8 cellular contexts compared by ENCODE assay signal in the genomic region with DNA sequence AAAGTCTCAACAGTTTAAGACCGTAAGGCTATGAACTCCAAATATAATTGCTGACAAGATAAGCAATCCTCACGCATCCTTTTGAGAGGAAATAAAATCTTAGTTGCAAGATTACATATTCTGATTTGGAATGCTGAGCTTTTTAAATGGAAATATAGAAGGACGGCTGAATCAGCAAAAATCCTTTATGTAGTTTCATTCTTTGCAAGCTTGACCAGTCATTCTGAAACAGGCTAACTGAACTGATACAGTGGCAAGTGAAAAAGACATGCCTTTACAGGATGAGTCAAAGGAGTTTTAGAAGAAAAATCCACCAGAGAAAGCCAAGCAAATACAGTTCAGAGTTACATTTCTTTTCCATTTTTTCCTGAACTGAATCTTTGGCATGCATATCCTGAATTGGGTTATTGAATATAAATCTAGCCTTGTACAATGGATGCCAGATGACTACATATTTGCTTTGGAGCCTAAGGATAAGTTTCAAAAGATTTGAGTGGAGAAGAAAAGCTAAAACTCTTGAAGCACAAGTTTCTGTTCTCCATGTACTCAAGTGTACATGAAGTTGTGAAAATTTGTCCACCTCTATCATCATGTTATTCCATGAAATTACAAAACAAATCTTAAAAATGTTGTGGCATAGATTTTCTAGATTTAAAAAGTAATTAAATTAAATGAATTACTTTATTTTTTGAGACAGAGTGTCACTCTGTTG. TPM values are rescaled to one million over a fixed set of nuclear protein-coding genes. Genes with fewer than 3 reads are reported as not detected.
DNase-seq lines count a peak whose midpoint lies in the region; ATAC-seq and TF ChIP-seq lines count a peak whose summit lies in the region.

No MANE protein-coding gene starts in this region.

- 91 to 96% methylated on average over 3 of the region's 3 CpGs for WGBS in endodermal cell (ENCODE audit: insufficient coverage in 1 of 2, insufficient read length in 1 of 2), 2 experiments

- H3K27ac Mint-ChIP-seq in endodermal cell, result no peak overlapping the region

- H3K27me3 Mint-ChIP-seq in endodermal cell (ENCODE audit: insufficient read depth), result peaks cover 35% of the 10 kb centered on the region

- no peak overlapping the region for H3K4me3 Mint-ChIP-seq in endodermal cell

- H3K4me3 ChIP-seq in NB4 (ENCODE audit: low read depth, low read length) (peak overlapping the region; percentile 87), endodermal cell (ENCODE audit: low read length) (peak overlapping the region; percentile 93), skin epidermis (peak overlapping the region; percentile 66 to 97 (median 74))

- peaks cover 15% of the 10 kb centered on the region for H3K36me3 Mint-ChIP-seq in endodermal cell (ENCODE audit: low read depth)

- no peak overlapping the region for H3K9ac ChIP-seq in endodermal cell (ENCODE audit: extremely low read depth, low read length, poor library complexity, severe bottlenecking)

- peaks cover 61% of the 10 kb centered on the region for H3K36me3 ChIP-seq in endodermal cell (ENCODE audit: control insufficient read depth, insufficient read depth, low read length)

- DNase-seq in NB4 (ENCODE audit: low read depth) (no peak), endodermal cell (no peak), EL (no peak), amygdala (lab: John Stamatoyannopoulos, UW) (no peak)
- no peak for DNase-seq in activated CD8-positive, alpha-beta memory T cell treated with anti-CD3 and anti-CD28 coated beads, Interleukin-2, amount 50 U/mL, for 4 hours
- DNase-seq in stimulated activated CD4-positive, alpha-beta T cell treated with anti-CD3 and anti-CD28 coated beads, Interleukin-4, amount 100 ng/mL, for 1 hour, result no peak

- H3K9me3 Mint-ChIP-seq in endodermal cell, result no peaks in the 10 kb centered on the region

- ATAC-seq in GM18858 (IDR thresholded peaks at IDR 0.05; ENCODE audit: unreplicated experiment), result peak; percentile 25

- TF ChIP-seq POLR2A in NB4 (IDR thresholded peaks at IDR 0.05; ENCODE audit: extremely low read depth, insufficient read length), result no peak

- H3K9me3 ChIP-seq in endodermal cell (ENCODE audit: control insufficient read depth, low read length), result no peaks in the 10 kb centered on the region

- H3K4me1 Mint-ChIP-seq in endodermal cell, result peaks cover 7% of the 10 kb centered on the region

- peaks cover 16% of the 10 kb centered on the region for H3K27me3 ChIP-seq in endodermal cell (ENCODE audit: control insufficient read depth, insufficient read depth, low read length, poor library complexity, severe bottlenecking)

- TF ChIP-seq CTCF in NB4 (IDR thresholded peaks at IDR 0.05; ENCODE audit: low read depth, low read length) (no peak), endodermal cell (conservative IDR thresholded peaks at IDR 0.05) (no peak)

- H3K27ac ChIP-seq in endodermal cell (ENCODE audit: low read depth, low read length), result peak overlapping the region; percentile 97
- H3K27ac ChIP-seq in skin epidermis, result peak overlapping the region in 15 of 21 experiments; percentile 4 to 100 (median 48)

- H3K4me1 ChIP-seq in endodermal cell (ENCODE audit: control insufficient read depth, insufficient read depth, low read length), result no peaks in the 10 kb centered on the region

RNA-seq across cellular contexts. Expression of a gene that starts 4.4 kb away (rescaled TPM):
- 100 to 1,000 TPM in 1 of 2 donors, 10 to 100 TPM in 1; 84.3 to 155 TPM for total RNA-seq in endodermal cell
- polyA plus RNA-seq in endodermal cell (2013, experiment 1 of 2), result 2,565 TPM
- 2,676 TPM for polyA plus RNA-seq in endodermal cell (2013, experiment 2 of 2)

RNA-seq across cellular contexts. Expression of a gene that starts 31.0 kb away (rescaled TPM):
- total RNA-seq in endodermal cell, result 10 to 100 TPM in 1 of 2 donors, 1 to 10 TPM in 1; 8.1 to 13.0 TPM
- polyA plus RNA-seq in endodermal cell (2013, experiment 1 of 2), result 19.4 TPM
- polyA plus RNA-seq in endodermal cell (2013, experiment 2 of 2), result 19.0 TPM
